Comparison of ENCODE assay signal across 35 cellular contexts in genomic region chr19:38496116-38496515, GRCh38.
DNase-seq lines count a peak whose midpoint lies in the region; ATAC-seq and TF ChIP-seq lines count a peak whose summit lies in the region.
"Had no signal": no experiment of that assay in that cellular context is flagged by ENCODE, and none has a peak within 500 bp of the region (broad histone marks: within the 10 kb centered on the region; RNA-seq: fewer than 3 reads in every experiment).

No MANE protein-coding gene starts in this region.

- peak overlapping the region; percentile 63 for H3K14ac ChIP-seq in neuronal stem cell (ENCODE audit: low read length)

- no peak overlapping the region for H3K4ac ChIP-seq in neuronal stem cell (ENCODE audit: low read length)

- RAD21 ChIA-PET in HCT116 (lab: Charles Lee; ENCODE audit: low non-redundant PET in 1 of 2, low total read pairs in 2 of 2, uncharacterized antibody in 2 of 2, unreplicated experiment in 2 of 2): no interaction called here

- H3K36me3 ChIP-seq in HCT116 (ENCODE audit: control insufficient read depth in 1 of 2, insufficient read depth in 2 of 2, low read length in 2 of 2): no peaks in the 10 kb centered on the region
- H3K36me3 ChIP-seq in neuronal stem cell (replicated peaks in 1 of 2; ENCODE audit: control insufficient read depth in 2 of 2, insufficient read depth in 2 of 2, low read length in 2 of 2): no peaks in the 10 kb centered on the region
- H3K36me3 ChIP-seq in osteoblast (ENCODE audit: insufficient read depth, low read length): no peaks in the 10 kb centered on the region
- H3K36me3 ChIP-seq: BE2C, BLaER1 had no signal

- TF ChIP-seq POLR2A in HCT116 (IDR thresholded peaks at IDR 0.05; ENCODE audit: borderline replicate concordance, extremely low read depth, insufficient read depth, insufficient read length): no peak

- no peaks in the 10 kb centered on the region for H3K27me3 ChIP-seq in HCT116 (ENCODE audit: insufficient read depth, low read length)
- H3K27me3 ChIP-seq in neuronal stem cell (ENCODE audit: control insufficient read depth in 3 of 3, insufficient read depth in 3 of 3, low read depth in 1 of 3, low read length in 3 of 3): no peaks in the 10 kb centered on the region
- H3K27me3 ChIP-seq in osteoblast (ENCODE audit: insufficient read depth, low read length): no peaks in the 10 kb centered on the region
- H3K27me3 ChIP-seq: BE2C; BLaER1 treated with 17β-estradiol and CSF1 and Interleukin-3, amounts not matched to agents 10 nM and 100 nM had no signal

- no peak overlapping the region for H2BK15ac ChIP-seq in neuronal stem cell (ENCODE audit: low read length)

- H3K27ac ChIP-seq in HCT116 (ENCODE audit: low read depth, low read length) (peak overlapping the region; percentile 66), neuronal stem cell (replicated peaks; ENCODE audit: low read length) (no peak overlapping the region), osteoblast (ENCODE audit: low read depth, low read length) (no peak overlapping the region)
- H3K27ac ChIP-seq: 22Rv1; A549; BLaER1; BLaER1 treated with 17β-estradiol and CSF1 and Interleukin-3, amounts not matched to agents 10 nM and 100 nM; C4-2B had no signal

- no peaks in the 10 kb centered on the region for H3K9me2 ChIP-seq in HCT116 (ENCODE audit: insufficient read depth)

- H3K4me1 Mint-ChIP-seq in activated naive CD8-positive, alpha-beta T cell treated with anti-CD3 and anti-CD28 coated beads, Interleukin-2, amount 50 U/mL, for 24 hours: no peaks in the 10 kb centered on the region
- H3K4me1 Mint-ChIP-seq in activated naive CD8-positive, alpha-beta T cell treated with anti-CD3 and anti-CD28 coated beads for 36 hours: no peaks in the 10 kb centered on the region
- no peaks in the 10 kb centered on the region for H3K4me1 Mint-ChIP-seq in immature natural killer cell
- H3K4me1 Mint-ChIP-seq: CD4-positive, CD25-positive, alpha-beta regulatory T cell had no signal

- TF ChIP-seq CTCF in HCT116 (IDR thresholded peaks at IDR 0.05 in 2 of 3, conservative IDR thresholded peaks at IDR 0.05 in 1 of 3; ENCODE audit: borderline replicate concordance in 1 of 3, insufficient read depth in 1 of 3, low read depth in 2 of 3, low read length in 2 of 3) (no peak), osteoblast (IDR thresholded peaks at IDR 0.05; ENCODE audit: extremely low read depth, low read depth, low read length) (no peak)

- intact Hi-C loops in HCT116 (cut with micrococcal nuclease): no loop called here

- no peak overlapping the region for H2AK5ac ChIP-seq in neuronal stem cell (ENCODE audit: low read depth, low read length)

- no peaks in the 10 kb centered on the region for H3K79me1 ChIP-seq in neuronal stem cell (ENCODE audit: low read depth, low read length)

- CTCF ChIA-PET in HCT116 (lab: Charles Lee): no interaction called here

- H3K4me3 Mint-ChIP-seq in activated naive CD8-positive, alpha-beta T cell treated with anti-CD3 and anti-CD28 coated beads, Interleukin-2, amount 50 U/mL, for 24 hours: no peak overlapping the region
- no peak overlapping the region for H3K4me3 Mint-ChIP-seq in activated naive CD8-positive, alpha-beta T cell treated with anti-CD3 and anti-CD28 coated beads for 36 hours
- no peak overlapping the region for H3K4me3 Mint-ChIP-seq in immature natural killer cell
- H3K4me3 Mint-ChIP-seq: B cell; CD14-positive monocyte; CD4-positive, alpha-beta memory T cell; CD4-positive, alpha-beta T cell; CD4-positive, CD25-positive, alpha-beta regulatory T cell; CD8-positive, alpha-beta memory T cell; CD8-positive, alpha-beta T cell had no signal

- peaks cover 8% of the 10 kb centered on the region for H3K27me3 Mint-ChIP-seq in activated naive CD8-positive, alpha-beta T cell treated with anti-CD3 and anti-CD28 coated beads, Interleukin-2, amount 50 U/mL, for 24 hours
- peaks cover 10% of the 10 kb centered on the region for H3K27me3 Mint-ChIP-seq in activated naive CD8-positive, alpha-beta T cell treated with anti-CD3 and anti-CD28 coated beads for 36 hours
- peaks cover 0 to 6% (median 3%) of the 10 kb centered on the region in 3 donors for H3K27me3 Mint-ChIP-seq in immature natural killer cell (ENCODE audit: low read depth in 3 of 3)
- H3K27me3 Mint-ChIP-seq: B cell; CD4-positive, alpha-beta T cell; CD4-positive, CD25-positive, alpha-beta regulatory T cell had no signal

- H3K18ac ChIP-seq in neuronal stem cell (ENCODE audit: low read length): no peak overlapping the region

- H3K9me3 Mint-ChIP-seq in activated naive CD8-positive, alpha-beta T cell treated with anti-CD3 and anti-CD28 coated beads, Interleukin-2, amount 50 U/mL, for 24 hours: peaks cover under 1% of the 10 kb centered on the region
- no peaks in the 10 kb centered on the region for H3K9me3 Mint-ChIP-seq in activated naive CD8-positive, alpha-beta T cell treated with anti-CD3 and anti-CD28 coated beads for 36 hours
- H3K9me3 Mint-ChIP-seq in immature natural killer cell: peaks cover 0 to 5% (median 0%) of the 10 kb centered on the region in 6 donors
- H3K9me3 Mint-ChIP-seq: CD4-positive, alpha-beta T cell; CD8-positive, alpha-beta T cell had no signal

- no peak overlapping the region for H4K91ac ChIP-seq in neuronal stem cell (ENCODE audit: low read depth, low read length, poor library complexity)

- H4K20me1 ChIP-seq in HCT116 (ENCODE audit: insufficient read depth) (no peaks in the 10 kb centered on the region), osteoblast (ENCODE audit: insufficient read depth, low read length) (no peaks in the 10 kb centered on the region)
- H4K20me1 ChIP-seq: BLaER1; BLaER1 treated with 17β-estradiol and CSF1 and Interleukin-3, amounts not matched to agents 10 nM and 100 nM had no signal

- H3K4me3 ChIP-seq in HCT116 (replicated peaks in 1 of 2; ENCODE audit: low read depth in 1 of 2, low read length in 2 of 2) (peak overlapping the region; percentile 54 to 68), neuronal stem cell (ENCODE audit: low read length in 2 of 2) (no peak overlapping the region), osteoblast (ENCODE audit: insufficient read depth, low read length) (no peak overlapping the region)
- H3K4me3 ChIP-seq: A549; BLaER1; BLaER1 treated with 17β-estradiol and CSF1 and Interleukin-3, amounts not matched to agents 10 nM and 100 nM had no signal

- no peak overlapping the region for H2BK12ac ChIP-seq in neuronal stem cell (ENCODE audit: low read length)

- H3K79me2 ChIP-seq in HCT116 (ENCODE audit: insufficient read depth, low read length) (no peaks in the 10 kb centered on the region), osteoblast (ENCODE audit: insufficient read depth, low read length) (no peaks in the 10 kb centered on the region)

- WGBS in neuronal stem cell (ENCODE audit: extremely low coverage in 2 of 2, insufficient read length in 2 of 2, insufficient replicate concordance in 1 of 2), 2 donors: no CpG with 5 or more reads among the region's 17 CpGs

- no peak for TF ChIP-seq RAD21 in HCT116 (IDR thresholded peaks at IDR 0.05; ENCODE audit: low read depth)

- H3K23ac ChIP-seq in neuronal stem cell (ENCODE audit: low read depth, low read length, poor library complexity): peak overlapping the region; percentile 55

- H3K9me3 ChIP-seq in HCT116 (ENCODE audit: control insufficient read depth in 1 of 2, insufficient read depth in 1 of 2, low read depth in 1 of 2, low read length in 2 of 2) (no peaks in the 10 kb centered on the region), neuronal stem cell (replicated peaks in 1 of 2; ENCODE audit: control insufficient read depth in 2 of 2, insufficient read depth in 1 of 2, low read depth in 1 of 2, low read length in 2 of 2) (peaks cover 0 to 2% of the 10 kb centered on the region in 2 donors), osteoblast (ENCODE audit: low read depth, low read length) (no peaks in the 10 kb centered on the region)
- H3K9me3 ChIP-seq: BE2C, Caco-2 had no signal

- H2AFZ ChIP-seq in HCT116 (ENCODE audit: low read depth, low read length, poor library complexity, severe bottlenecking): no peak overlapping the region
- no peak overlapping the region for H2AFZ ChIP-seq in neuronal stem cell (ENCODE audit: low read length)
- no peak overlapping the region for H2AFZ ChIP-seq in osteoblast (ENCODE audit: low read length)

- H3K27ac Mint-ChIP-seq in activated naive CD8-positive, alpha-beta T cell treated with anti-CD3 and anti-CD28 coated beads, Interleukin-2, amount 50 U/mL, for 24 hours: peak overlapping the region; percentile 31
- no peak overlapping the region for H3K27ac Mint-ChIP-seq in activated naive CD8-positive, alpha-beta T cell treated with anti-CD3 and anti-CD28 coated beads for 36 hours
- no peak overlapping the region for H3K27ac Mint-ChIP-seq in immature natural killer cell
- H3K27ac Mint-ChIP-seq: B cell; CD14-positive monocyte; CD4-positive, alpha-beta memory T cell; CD4-positive, alpha-beta T cell; CD4-positive, CD25-positive, alpha-beta regulatory T cell; CD8-positive, alpha-beta memory T cell; CD8-positive, alpha-beta T cell had no signal

- ATAC-seq in activated naive CD8-positive, alpha-beta T cell treated with anti-CD3 and anti-CD28 coated beads, Interleukin-2, amount 50 U/mL, for 24 hours: no peak
- ATAC-seq in HCT116: no peak
- ATAC-seq in HG03460 (IDR thresholded peaks at IDR 0.05; ENCODE audit: unreplicated experiment): no peak
- ATAC-seq: A549; CD8-positive, alpha-beta T cell had no signal

- DNase-seq in activated naive CD8-positive, alpha-beta T cell treated with anti-CD3 and anti-CD28 coated beads, Interleukin-2, amount 50 U/mL, for 24 hours: no peak
- no peak for DNase-seq in activated naive CD8-positive, alpha-beta T cell treated with anti-CD3 and anti-CD28 coated beads for 36 hours
- no peak for DNase-seq in HCT116 (ENCODE audit: low read depth, low spot score)
- no peak for DNase-seq in neuronal stem cell (ENCODE audit: low spot score)
- DNase-seq in osteoblast (ENCODE audit: insufficient read length, low spot score, missing footprints): peak; percentile 47
- no peak for DNase-seq in immature natural killer cell
- DNase-seq in NCI-H510A (lab: John Stamatoyannopoulos, UW): no peak
- DNase-seq: 8988T; ACHN; AML-193; BE2C; C1 segment of cervical spinal cord; Caco-2; Calu3; CD4-positive, alpha-beta memory T cell; CD4-positive, alpha-beta T cell; CD4-positive, CD25-positive, alpha-beta regulatory T cell; CD8-positive, alpha-beta memory T cell; CD8-positive, alpha-beta T cell; COR-L47; DMS 273 treated with DMSO at 0.1 percent for 48 hours; DMS153; DMS53; DMS79; DMS79 treated with DMSO at 0.1 percent for 48 hours; DND-41; EL had no signal

- H2BK5ac ChIP-seq in neuronal stem cell (ENCODE audit: low read length): peak overlapping the region; percentile 75

- no peak overlapping the region for H2BK120ac ChIP-seq in neuronal stem cell (ENCODE audit: low read depth, low read length)

- no TSS peak for BruUV-seq in HCT116 (replicated peaks; lab: Mats Ljungman, UMichigan)

- no peak overlapping the region for H4K8ac ChIP-seq in neuronal stem cell (ENCODE audit: low read depth, low read length)

- H3K4me2 ChIP-seq in HCT116 (ENCODE audit: low read length) (peak overlapping the region; percentile 86), neuronal stem cell (ENCODE audit: insufficient read depth, low read length, poor library complexity, severe bottlenecking) (no peak overlapping the region), osteoblast (ENCODE audit: insufficient read depth, low read length) (no peak overlapping the region)
- H3K4me2 ChIP-seq: A549; BLaER1; BLaER1 treated with 17β-estradiol and CSF1 and Interleukin-3, amounts not matched to agents 10 nM and 100 nM had no signal

- H3K36me3 Mint-ChIP-seq in activated naive CD8-positive, alpha-beta T cell treated with anti-CD3 and anti-CD28 coated beads, Interleukin-2, amount 50 U/mL, for 24 hours (ENCODE audit: low read depth): no peaks in the 10 kb centered on the region
- no peaks in the 10 kb centered on the region for H3K36me3 Mint-ChIP-seq in activated naive CD8-positive, alpha-beta T cell treated with anti-CD3 and anti-CD28 coated beads for 36 hours
- no peaks in the 10 kb centered on the region for H3K36me3 Mint-ChIP-seq in immature natural killer cell
- H3K36me3 Mint-ChIP-seq: CD14-positive monocyte; CD4-positive, alpha-beta memory T cell; CD4-positive, CD25-positive, alpha-beta regulatory T cell; CD8-positive, alpha-beta T cell had no signal

- H3K9ac ChIP-seq in HCT116 (ENCODE audit: low read length) (peak overlapping the region; percentile 67), neuronal stem cell (ENCODE audit: low read depth, low read length, poor library complexity) (no peak overlapping the region)
- H3K9ac ChIP-seq: BLaER1; BLaER1 treated with 17β-estradiol and CSF1 and Interleukin-3, amounts not matched to agents 10 nM and 100 nM had no signal

- POLR2A ChIA-PET in HCT116 (lab: Charles Lee): no interaction called here

- H3K4me1 ChIP-seq in HCT116 (ENCODE audit: control insufficient read depth in 1 of 2, insufficient read depth in 2 of 2, low read length in 2 of 2) (peaks cover 0 to 12% of the 10 kb centered on the region in 2 experiments; a peak in 1 of 4 replicates), neuronal stem cell (ENCODE audit: control insufficient read depth in 2 of 2, insufficient read depth in 1 of 2, low read depth in 1 of 2, low read length in 2 of 2) (no peaks in the 10 kb centered on the region), osteoblast (ENCODE audit: insufficient read depth, low read length) (no peaks in the 10 kb centered on the region)
- H3K4me1 ChIP-seq: A549, BE2C, Caco-2 had no signal

Comparison
In these comparisons a context has a peak if more than half of its experiments do, and no peak if none do; other contexts are left out.
1. H3K4me3 ChIP-seq: peak in HCT116 (2 of 2); none in neuronal stem cell (0 of 2) and osteoblast (single experiment).